Comparison of ENCODE assay signal across 14 cellular contexts in the genomic region with DNA sequence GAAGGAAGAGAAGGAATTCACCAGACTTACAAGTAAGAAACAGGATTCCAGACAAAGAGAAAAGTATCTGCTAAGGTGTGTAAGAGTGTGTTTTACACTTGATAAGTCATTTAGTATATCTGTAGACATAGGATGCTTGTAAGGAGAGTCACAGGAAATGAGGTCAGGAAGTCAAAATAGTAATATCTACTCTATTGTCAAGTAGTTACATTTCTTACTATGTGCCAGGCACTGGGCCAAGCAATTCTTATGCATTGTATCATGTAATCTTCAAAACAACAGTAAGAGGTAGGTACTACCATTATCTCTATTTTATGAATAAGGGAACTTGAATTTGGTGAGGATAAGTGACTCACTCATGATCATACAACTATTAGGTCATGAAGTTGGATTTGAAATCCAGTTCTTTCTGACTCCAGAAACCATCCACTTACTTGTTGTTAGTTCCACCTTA.
DNase-seq lines count a peak whose midpoint lies in the region; ATAC-seq, FAIRE-seq and TF ChIP-seq lines count a peak whose summit lies in the region.
"Had no signal": no experiment of that assay in that cellular context is flagged by ENCODE, and none has a peak within 500 bp of the region (broad histone marks: within the 10 kb centered on the region; RNA-seq: fewer than 3 reads in every experiment).

No MANE protein-coding gene starts in this region.

- no peaks in the 10 kb centered on the region for H3K9me1 ChIP-seq in K562 (ENCODE audit: control insufficient read depth, insufficient read depth, low read length)

- H3K4me3 Mint-ChIP-seq in natural killer cell, result no peak overlapping the region
- H3K4me3 Mint-ChIP-seq: activated T-cell treated with anti-CD3 and anti-CD28 coated beads, Interleukin-2, amount 50 U/mL, for 24 hours; WTC11 had no signal

- H3K4me3 ChIP-seq in SK-N-SH (ENCODE audit: low read depth in 2 of 2, low read length in 1 of 2) (no peak overlapping the region), K562 (no peak overlapping the region), Karpas-422 (ENCODE audit: low read length) (no peak overlapping the region)
- H3K4me3 ChIP-seq: thoracic aorta had no signal

- POLR2A ChIA-PET in SK-N-SH (lab: Yijun Ruan, JAX), result interaction anchor here (0.8 kb wide), 1 partner anchor 12 kb away, joined by 3 read pairs; no protein-coding TSS in a partner anchor
- POLR2A ChIA-PET in K562 (lab: Yijun Ruan, JAX), result interaction anchor here (2.1 kb wide), 1 partner anchor 10 kb away, joined by 7 read pairs; no protein-coding TSS in a partner anchor

- H3K27me3 ChIP-seq in SK-N-SH (ENCODE audit: insufficient read depth) (peaks cover under 1% of the 10 kb centered on the region; the same call in 1 of the 2 replicates), K562 (ENCODE audit: control insufficient read depth in 2 of 2, insufficient read depth in 2 of 2, low read length in 2 of 2) (no peaks in the 10 kb centered on the region), Karpas-422 (ENCODE audit: low read length) (no peaks in the 10 kb centered on the region)

- no peaks in the 10 kb centered on the region for H3K36me3 ChIP-seq in SK-N-SH (replicated peaks in 1 of 2; ENCODE audit: control insufficient read depth in 1 of 2, insufficient read depth in 2 of 2, low read length in 1 of 2)
- H3K36me3 ChIP-seq in K562 (ENCODE audit: control insufficient read depth, insufficient read depth, low read length), result no peaks in the 10 kb centered on the region; the same call in 2 of the 3 replicates
- H3K36me3 ChIP-seq in Karpas-422 (ENCODE audit: insufficient read depth, low read length), result no peaks in the 10 kb centered on the region
- H3K36me3 ChIP-seq: thoracic aorta had no signal

- H3K27ac ChIP-seq in SK-N-SH (ENCODE audit: low read depth in 2 of 2, low read length in 1 of 2), result no peak overlapping the region
- H3K27ac ChIP-seq in K562 (ENCODE audit: extremely low read depth, low read depth, low read length), result no peak overlapping the region
- no peak overlapping the region for H3K27ac ChIP-seq in Karpas-422 (ENCODE audit: low read length)
- H3K27ac ChIP-seq: 22Rv1, thoracic aorta had no signal

- H4K20me1 ChIP-seq in SK-N-SH (ENCODE audit: insufficient read depth) (no peaks in the 10 kb centered on the region), K562 (replicated peaks; ENCODE audit: control insufficient read depth, insufficient read depth, low read length) (no peaks in the 10 kb centered on the region), Karpas-422 (ENCODE audit: insufficient read depth, low read depth, low read length) (no peaks in the 10 kb centered on the region)

- ATAC-seq in SK-N-SH treated with all-trans-retinoic acid at 6 μM for 48 hours (no peak), K562 (no peak), natural killer cell (peak in 2 of 3 donors; percentile 10 to 45), HG03025 (IDR thresholded peaks at IDR 0.05; ENCODE audit: low FRiP score, unreplicated experiment) (no peak)
- ATAC-seq: Right ventricle myocardium inferior, WTC11 had no signal

- no peak overlapping the region for H3K4me2 ChIP-seq in SK-N-SH
- H3K4me2 ChIP-seq in K562 (ENCODE audit: insufficient read depth, low read length), result no peak overlapping the region
- H3K4me2 ChIP-seq in Karpas-422 (ENCODE audit: low read depth, low read length, poor library complexity, severe bottlenecking), result no peak overlapping the region

- H3K9me3 ChIP-seq in SK-N-SH (no peaks in the 10 kb centered on the region), K562 (replicated peaks; ENCODE audit: control insufficient read depth, insufficient read depth, low read depth, low read length) (no peaks in the 10 kb centered on the region), Karpas-422 (ENCODE audit: low read length) (no peaks in the 10 kb centered on the region)
- H3K9me3 ChIP-seq: thoracic aorta had no signal

- H3K36me3 Mint-ChIP-seq in natural killer cell, result no peaks in the 10 kb centered on the region
- H3K36me3 Mint-ChIP-seq: WTC11 had no signal

- TF ChIP-seq RAD21 in SK-N-SH (IDR thresholded peaks at IDR 0.05; ENCODE audit: low read length), result no peak
- no peak for TF ChIP-seq RAD21 in K562 (CRISPR knock-in tag; conservative IDR thresholded peaks at IDR 0.05 in 1 of 2, IDR thresholded peaks at IDR 0.05 in 1 of 2)

- no peak overlapping the region for H2AFZ ChIP-seq in SK-N-SH (ENCODE audit: low read depth)
- no peak overlapping the region for H2AFZ ChIP-seq in K562 (ENCODE audit: low read depth, low read length)
- H2AFZ ChIP-seq in Karpas-422 (ENCODE audit: low read length), result no peak overlapping the region

- H3K9me2 ChIP-seq in SK-N-SH, result no peaks in the 10 kb centered on the region
- H3K9me2 ChIP-seq in Karpas-422 (replicated peaks; ENCODE audit: insufficient read depth, low read length), result no peaks in the 10 kb centered on the region

- peaks cover 74 to 77% of the 10 kb centered on the region in 2 donors for H3K4me1 Mint-ChIP-seq in natural killer cell

- in situ Hi-C loops in K562 (cut with MboI), result no loop called here

- CTCF ChIA-PET in SK-N-SH (lab: Yijun Ruan, JAX) (no interaction called here), K562 (lab: Yijun Ruan, JAX; ENCODE audit: low intra/inter-chr PET ratio) (no interaction called here)

- no TSS peak for BruUV-seq in K562 (replicated peaks; lab: Mats Ljungman, UMichigan)

- H3K79me2 ChIP-seq in SK-N-SH (ENCODE audit: insufficient read depth) (no peaks in the 10 kb centered on the region), K562 (ENCODE audit: control insufficient read depth, insufficient read depth, low read length) (no peaks in the 10 kb centered on the region), Karpas-422 (ENCODE audit: low read length) (no peaks in the 10 kb centered on the region)

- TF ChIP-seq CTCF in SK-N-SH (IDR thresholded peaks at IDR 0.05) (no peak), K562 (IDR thresholded peaks at IDR 0.05 in 2 of 3, conservative IDR thresholded peaks at IDR 0.05 in 1 of 3; ENCODE audit: insufficient read depth in 2 of 3, low read depth in 1 of 3, low read length in 3 of 3) (no peak), natural killer cell (IDR thresholded peaks at IDR 0.05) (no peak)

- DNase-seq in SK-N-SH (no peak), M059J (ENCODE audit: low read depth) (peak; percentile 93), K562 (ENCODE audit: extremely low read depth in 1 of 4, low spot score in 3 of 4) (no peak), natural killer cell (no peak), Karpas-422 (no peak), T1000 (lab: John Stamatoyannopoulos, UW) (no peak)
- DNase-seq: activated T-cell treated with anti-CD3 and anti-CD28 coated beads, Interleukin-2, amount 50 U/mL, for 24 hours had no signal

- no peak overlapping the region for H3K9ac ChIP-seq in SK-N-SH
- no peak overlapping the region for H3K9ac ChIP-seq in K562 (ENCODE audit: insufficient read depth in 1 of 2, low read depth in 2 of 2, low read length in 2 of 2)
- H3K9ac ChIP-seq in Karpas-422 (ENCODE audit: low read length), result no peak overlapping the region

- TF ChIP-seq EP300 in SK-N-SH (IDR thresholded peaks at IDR 0.05; ENCODE audit: borderline replicate concordance in 1 of 2, low read depth in 1 of 2, low read length in 1 of 2), result no peak
- TF ChIP-seq EP300 in K562 (IDR thresholded peaks at IDR 0.05; ENCODE audit: low read length), result no peak

- H3K27ac Mint-ChIP-seq in natural killer cell, result peak overlapping the region; percentile 14 to 72
- H3K27ac Mint-ChIP-seq: activated T-cell treated with anti-CD3 and anti-CD28 coated beads, Interleukin-2, amount 50 U/mL, for 24 hours; WTC11 had no signal

- FAIRE-seq in K562 (lab: Jason Lieb, UNC), result no peak
- FAIRE-seq: islet of Langerhans had no signal

- TF ChIP-seq POLR2A in K562 (conservative IDR thresholded peaks at IDR 0.05), result no peak

- no peaks in the 10 kb centered on the region for H3K27me3 Mint-ChIP-seq in natural killer cell (ENCODE audit: low read depth in 2 of 2)
- H3K27me3 Mint-ChIP-seq: activated T-cell treated with anti-CD3 and anti-CD28 coated beads, Interleukin-2, amount 50 U/mL, for 24 hours had no signal

- peaks cover 7% of the 10 kb centered on the region for H3F3A ChIP-seq in SK-N-SH (replicated peaks; ENCODE audit: insufficient read depth)

- H3K4me1 ChIP-seq in SK-N-SH (ENCODE audit: control insufficient read depth in 1 of 2, insufficient read depth in 2 of 2, low read depth in 1 of 2, low read length in 1 of 2) (peaks cover 3 to 33% of the 10 kb centered on the region in 2 experiments; a peak in 3 of 4 replicates), K562 (replicated peaks in 1 of 2; ENCODE audit: control insufficient read depth in 2 of 2, insufficient read depth in 2 of 2, low read length in 2 of 2) (peaks cover 8 to 33% of the 10 kb centered on the region in 2 experiments; a peak in 4 of 5 replicates), Karpas-422 (ENCODE audit: low read length) (no peaks in the 10 kb centered on the region)

- intact Hi-C loops in K562 (cut with micrococcal nuclease), result no loop called here
- intact Hi-C loops in natural killer cell (cut with micrococcal nuclease), result no loop called here

- H3K9me3 Mint-ChIP-seq in natural killer cell, result no peaks in the 10 kb centered on the region
- H3K9me3 Mint-ChIP-seq: activated T-cell treated with anti-CD3 and anti-CD28 coated beads, Interleukin-2, amount 50 U/mL, for 24 hours; WTC11 had no signal

TF ChIP-seq in SK-N-SH, 30 proteins besides CTCF, POLR2A, EP300 and RAD21:
- TF ChIP-seq JUND (IDR thresholded peaks at IDR 0.05) (0 out of 2 replicates have a peak, but pooled peaks have one; percentile 13), GATA2 (CRISPR knock-in tag; IDR thresholded peaks at IDR 0.05) (no peak), TEAD4 (IDR thresholded peaks at IDR 0.05; ENCODE audit: borderline replicate concordance, insufficient read depth) (peak; percentile 15; the same call in 1 of the 2 replicates), FOSL2 (IDR thresholded peaks at IDR 0.05; ENCODE audit: borderline replicate concordance, low read depth) (peak; percentile 35; the same call in 1 of the 2 replicates)

TF ChIP-seq in SK-N-SH treated with all-trans-retinoic acid at 6 μM for 48 hours, 23 proteins besides CTCF, POLR2A, EP300 and RAD21:
- TF ChIP-seq ZFP30 (CRISPR knock-in tag; IDR thresholded peaks at IDR 0.05) (no peak), SNAI2 (CRISPR knock-in tag; IDR thresholded peaks at IDR 0.05) (no peak), ZFP3 (CRISPR knock-in tag; IDR thresholded peaks at IDR 0.05) (no peak), CSDC2 (CRISPR knock-in tag; IDR thresholded peaks at IDR 0.05) (no peak)

TF ChIP-seq in K562, 482 proteins besides CTCF, POLR2A, EP300 and RAD21:
- TF ChIP-seq SMARCA5 (IDR thresholded peaks at IDR 0.05) (no peak), FOSL1 (tag; conservative IDR thresholded peaks at IDR 0.05) (peak; percentile 50), ZNF239 (CRISPR knock-in tag; IDR thresholded peaks at IDR 0.05) (peak; percentile 47)
- TF ChIP-seq, protein P1, sequence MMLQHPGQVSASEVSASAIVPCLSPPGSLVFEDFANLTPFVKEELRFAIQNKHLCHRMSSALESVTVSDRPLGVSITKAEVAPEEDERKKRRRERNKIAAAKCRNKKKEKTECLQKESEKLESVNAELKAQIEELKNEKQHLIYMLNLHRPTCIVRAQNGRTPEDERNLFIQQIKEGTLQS (IDR thresholded peaks at IDR 0.05), result peak; percentile 43; the same call in 1 of the 2 replicates
- TF ChIP-seq, protein P1 (CRISPR knock-in tag; conservative IDR thresholded peaks at IDR 0.05), result no peak
TF ChIP-seq in K562: peak in this region for 3.

Comparison
In these comparisons a context has a peak if more than half of its experiments do, and no peak if none do; other contexts are left out.
1. ATAC-seq: peak in natural killer cell (2 of 3); none in SK-N-SH treated with all-trans-retinoic acid at 6 μM for 48 hours (single experiment), K562 (single experiment) and HG03025 (single experiment).